In genomic region chr5:136080483-136081180, GRCh38 we compare ENCODE assay signal across 8 cellular contexts. TPM values are rescaled to one million over a fixed set of nuclear protein-coding genes. Genes with fewer than 3 reads are reported as not detected.
DNase-seq lines count a peak whose midpoint lies in the region; ATAC-seq and TF ChIP-seq lines count a peak whose summit lies in the region.

No MANE protein-coding gene starts in this region.

- CTCF ChIA-PET in GM10248 (lab: Yijun Ruan, JAX), result interaction anchor here (1.0 to 4.5 kb wide), 6 partner anchors 10 to 52 kb away, joined by 3 to 20 read pairs (median 6); partner anchors contain the start of gene SMAD5

- H3K36me3 ChIP-seq in H7 (replicated peaks; ENCODE audit: control insufficient read depth, insufficient read depth, low read length), result no peaks in the 10 kb centered on the region
- H3K36me3 ChIP-seq in thoracic aorta, result no peaks in the 10 kb centered on the region

- H3K27ac ChIP-seq in thoracic aorta, result peak overlapping the region; percentile 35 to 62

- H3K27me3 ChIP-seq in H7 (ENCODE audit: control insufficient read depth, insufficient read depth, low read length) (no peaks in the 10 kb centered on the region; the same call in 1 of the 2 replicates), thoracic aorta (replicated peaks; ENCODE audit: insufficient read depth) (no peaks in the 10 kb centered on the region)

- H3K4me1 ChIP-seq in thoracic aorta (ENCODE audit: control insufficient read depth in 1 of 2, low read depth in 2 of 2), result peaks cover 0 to 16% of the 10 kb centered on the region in 2 donors

- TF ChIP-seq CTCF in GM10248 (IDR thresholded peaks at IDR 0.05; ENCODE audit: control extremely low read depth, extremely low read depth, low read depth, missing control alignments), result no peak
- no peak for TF ChIP-seq CTCF in foreskin fibroblast (IDR thresholded peaks at IDR 0.05; ENCODE audit: low read depth, low read length)
- TF ChIP-seq CTCF in thoracic aorta (IDR thresholded peaks at IDR 0.05), result no peak

- POLR2A ChIA-PET in GM10248 (lab: Yijun Ruan, JAX), result no interaction called here

- peak overlapping the region; percentile 44; the same call in 1 of the 2 replicates for H3K4me3 ChIP-seq in H7 (ENCODE audit: insufficient read depth, low read depth, low read length)
- peak overlapping the region; percentile 38 to 57 for H3K4me3 ChIP-seq in foreskin fibroblast (ENCODE audit: low read depth in 1 of 2, low read length in 2 of 2)
- H3K4me3 ChIP-seq in thoracic aorta, result peak overlapping the region; percentile 66

- DNase-seq in GM10248 (ENCODE audit: extremely low spot score) (peak; percentile 82), H7 (peak; percentile 83), MV-4-11 (lab: John Stamatoyannopoulos, UW) (peak; percentile 83), foreskin fibroblast (peak; percentile 81 to 91), occipital lobe (lab: John Stamatoyannopoulos, UW) (peak; percentile 23), thoracic aorta (ENCODE audit: low spot score) (peak; percentile 50), NCI-H446 (lab: John Stamatoyannopoulos, UW) (no peak)
- DNase-seq in activated T-cell treated with anti-CD3 and anti-CD28 coated beads, Interleukin-2, amount 50 U/mL, for 48 hours, result peak; percentile 80

- no peaks in the 10 kb centered on the region for H3K9me3 ChIP-seq in thoracic aorta

- peak; percentile 45 for ATAC-seq in thoracic aorta (ENCODE audit: insufficient number of reproducible peaks, low FRiP score, low read depth)

RNA-seq across cellular contexts. Expression of gene TGFBI, which starts 51.8 kb away (rescaled TPM):
- 3.2 and 4.3 TPM in 2 replicates for total RNA-seq in H7 (2014; rRNA removed; shearing (Covaris generic))
- total RNA-seq in occipital lobe (4.2 TPM), thoracic aorta (100 to 1,000 TPM; 158 to 173 TPM)

RNA-seq across cellular contexts. Expression of gene SMAD5, which starts 52.0 kb away (rescaled TPM):
- 38.4 and 45.2 TPM in 2 replicates for total RNA-seq in H7 (2014; rRNA removed; shearing (Covaris generic))
- 40.4 TPM for total RNA-seq in occipital lobe
- 10 to 100 TPM; 29.0 to 92.9 TPM for total RNA-seq in thoracic aorta

Comparison
In these comparisons a context has a peak if more than half of its experiments do, and no peak if none do; other contexts are left out.
1. DNase-seq: peak in GM10248 (single experiment), H7 (single experiment), MV-4-11 (single experiment), activated T-cell treated with anti-CD3 and anti-CD28 coated beads, Interleukin-2, amount 50 U/mL, for 48 hours (2 of 2), foreskin fibroblast (2 of 2), occipital lobe (single experiment) and thoracic aorta (single experiment); none in NCI-H446 (0 of 2).
2. RNA of gene TGFBI, which starts 51.8 kb away (total RNA-seq): 158 to 173 TPM in thoracic aorta; 4.2 TPM in occipital lobe (single experiment) and 3.2 to 4.3 TPM in H7; every median in the first group is over 10 times any median in the second.
3. Peak in every context shown above with its lines, with median percentiles within 50 percentile points of each other: H3K4me3 ChIP-seq.